In genomic region chr7:104005197-104005596, GRCh38 we compare ENCODE assay signal across 1 cellular context.
TF ChIP-seq lines count a peak whose summit lies in the region.

No MANE protein-coding gene starts in this region.

TF ChIP-seq in H1, 55 proteins besides CTCF, POLR2A, EP300 and RAD21:
- TF ChIP-seq SAP30 (IDR thresholded peaks at IDR 0.05; ENCODE audit: insufficient read depth, insufficient replicate concordance, low read length) (no peak), RNF2 (IDR thresholded peaks at IDR 0.05; ENCODE audit: borderline replicate concordance, low read depth, low read length, missing control alignments, poor library complexity, severe bottlenecking) (no peak), GTF2F1 (IDR thresholded peaks at IDR 0.05; ENCODE audit: borderline replicate concordance, low read depth, low read length) (no peak), CHD2 (IDR thresholded peaks at IDR 0.05; ENCODE audit: low read length) (no peak), SRF (IDR thresholded peaks at IDR 0.05; ENCODE audit: low read depth, low read length) (no peak), POU5F1 (IDR thresholded peaks at IDR 0.05; ENCODE audit: low read depth, low read length) (no peak), PHF8 (conservative IDR thresholded peaks at IDR 0.05; ENCODE audit: low read depth, low read length) (no peak), SIRT6 (IDR thresholded peaks at IDR 0.05; ENCODE audit: low read length) (no peak), GABPA (IDR thresholded peaks at IDR 0.05; ENCODE audit: borderline replicate concordance, insufficient read depth, low read length) (no peak), EGR1 (IDR thresholded peaks at IDR 0.05; ENCODE audit: borderline replicate concordance, low read depth, low read length) (no peak), SIN3A (conservative IDR thresholded peaks at IDR 0.05 in 1 of 2, IDR thresholded peaks at IDR 0.05 in 1 of 2; ENCODE audit: low read depth in 1 of 2, low read length in 2 of 2) (no peak), CBX8 (IDR thresholded peaks at IDR 0.05; ENCODE audit: borderline replicate concordance, low read depth, low read length) (no peak), ATF2 (IDR thresholded peaks at IDR 0.05; ENCODE audit: low read length) (no peak), BACH1 (IDR thresholded peaks at IDR 0.05; ENCODE audit: low read length) (no peak), KDM4A (IDR thresholded peaks at IDR 0.05; ENCODE audit: low read depth, low read length, severe bottlenecking) (no peak)
